ENCODE assay signal across 17 cellular contexts in the genomic region with DNA sequence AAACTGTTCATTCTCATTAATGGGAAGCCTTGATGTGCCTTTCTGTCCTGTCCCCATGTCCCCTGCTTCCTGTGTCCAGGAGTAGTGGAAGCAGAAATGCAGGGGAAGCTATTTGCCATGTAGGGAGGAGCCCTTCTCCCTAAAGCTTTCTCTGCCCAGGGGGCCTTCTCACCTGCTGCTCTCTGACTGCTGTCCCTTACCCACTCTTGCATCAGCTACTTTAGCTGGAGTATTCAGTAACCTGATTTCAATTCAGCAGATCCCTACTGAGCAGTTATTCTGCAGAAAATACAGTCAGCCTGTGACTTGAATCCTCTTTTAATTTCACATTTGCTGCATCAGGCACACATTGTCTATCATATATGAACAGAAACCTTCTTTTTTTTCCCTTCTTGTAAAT.
DNase-seq lines count a peak whose midpoint lies in the region; ATAC-seq and TF ChIP-seq lines count a peak whose summit lies in the region.
"Had no signal": no experiment of that assay in that cellular context is flagged by ENCODE, and none has a peak within 500 bp of the region (broad histone marks: within the 10 kb centered on the region; RNA-seq: fewer than 3 reads in every experiment).

No MANE protein-coding gene starts in this region.

- no peak overlapping the region for H3K4me3 ChIP-seq in fibroblast of the aortic adventitia (ENCODE audit: low read depth, low read length)
- H3K4me3 ChIP-seq: right atrium auricular region, uterus had no signal

- no peak overlapping the region for H3K4me3 Mint-ChIP-seq in stimulated activated memory B cell treated with anti-CD40 and anti-IgM and Interleukin-4, amounts not matched to agents 10 μg/mL and 1 μg/mL and 100 μg/mL, for 72 hours
- no peak overlapping the region for H3K4me3 Mint-ChIP-seq in activated CD8-positive, alpha-beta memory T cell treated with anti-CD3 and anti-CD28 coated beads, Interleukin-2, amount 10 ng/mL, durations not matched to agents 7 days and 5 days

- CTCF ChIA-PET in activated CD8-positive, alpha-beta memory T cell treated with anti-CD3 and anti-CD28 coated beads, Interleukin-2, amount 10 ng/mL, durations not matched to agents 7 days and 5 days (lab: Charles Lee) = interaction anchor here (1.2 kb wide), 1 partner anchor 9 kb away, joined by 4 read pairs; no protein-coding TSS in a partner anchor

- H3K9me3 Mint-ChIP-seq in stimulated activated memory B cell treated with anti-CD40 and anti-IgM and Interleukin-4, amounts not matched to agents 10 μg/mL and 1 μg/mL and 100 μg/mL, for 72 hours = no peaks in the 10 kb centered on the region
- H3K9me3 Mint-ChIP-seq in activated CD8-positive, alpha-beta memory T cell treated with anti-CD3 and anti-CD28 coated beads, Interleukin-2, amount 10 ng/mL, durations not matched to agents 7 days and 5 days (ENCODE audit: low read depth) = no peaks in the 10 kb centered on the region

- TF ChIP-seq CTCF in fibroblast of the aortic adventitia (IDR thresholded peaks at IDR 0.05; ENCODE audit: insufficient read depth, low read length) = no peak

- no peak for ATAC-seq in stimulated activated memory B cell treated with anti-CD40 and anti-IgM and Interleukin-4, amounts not matched to agents 10 μg/mL and 1 μg/mL and 100 μg/mL, for 72 hours
- ATAC-seq in SK-N-SH treated with all-trans-retinoic acid at 6 μM for 48 hours = no peak
- ATAC-seq in activated CD8-positive, alpha-beta memory T cell treated with anti-CD3 and anti-CD28 coated beads, Interleukin-2, amount 10 ng/mL, durations not matched to agents 7 days and 5 days = no peak

- peaks cover 7% of the 10 kb centered on the region for H3K36me3 Mint-ChIP-seq in stimulated activated memory B cell treated with anti-CD40 and anti-IgM and Interleukin-4, amounts not matched to agents 10 μg/mL and 1 μg/mL and 100 μg/mL, for 72 hours
- peaks cover 16% of the 10 kb centered on the region for H3K36me3 Mint-ChIP-seq in activated CD8-positive, alpha-beta memory T cell treated with anti-CD3 and anti-CD28 coated beads, Interleukin-2, amount 10 ng/mL, durations not matched to agents 7 days and 5 days

- H3K4me1 Mint-ChIP-seq in stimulated activated memory B cell treated with anti-CD40 and anti-IgM and Interleukin-4, amounts not matched to agents 10 μg/mL and 1 μg/mL and 100 μg/mL, for 72 hours = peaks cover 12% of the 10 kb centered on the region
- H3K4me1 Mint-ChIP-seq in activated CD8-positive, alpha-beta memory T cell treated with anti-CD3 and anti-CD28 coated beads, Interleukin-2, amount 10 ng/mL, durations not matched to agents 7 days and 5 days = peaks cover 33% of the 10 kb centered on the region

- no peaks in the 10 kb centered on the region for H3K27me3 Mint-ChIP-seq in stimulated activated memory B cell treated with anti-CD40 and anti-IgM and Interleukin-4, amounts not matched to agents 10 μg/mL and 1 μg/mL and 100 μg/mL, for 72 hours
- no peaks in the 10 kb centered on the region for H3K27me3 Mint-ChIP-seq in activated CD8-positive, alpha-beta memory T cell treated with anti-CD3 and anti-CD28 coated beads, Interleukin-2, amount 10 ng/mL, durations not matched to agents 7 days and 5 days

- peak; percentile 41 for DNase-seq in NCI-H1436 (lab: John Stamatoyannopoulos, UW)
- no peak for DNase-seq in NCI-H1436 treated with DMSO at 0.1 percent for 48 hours (lab: John Stamatoyannopoulos, UW)
- DNase-seq in NCI-H1417 treated with DMSO at 0.1 percent for 48 hours (lab: John Stamatoyannopoulos, UW) = peak; percentile 79
- peak; percentile 90 for DNase-seq in NCI-H69 (lab: John Stamatoyannopoulos, UW)
- peak; percentile 5 for DNase-seq in fibroblast of the aortic adventitia (ENCODE audit: low read depth)
- DNase-seq in activated CD8-positive, alpha-beta memory T cell treated with anti-CD3 and anti-CD28 coated beads, Interleukin-2, amount 10 ng/mL, durations not matched to agents 7 days and 5 days = no peak
- DNase-seq: activated CD4-positive, alpha-beta T cell treated with anti-CD3 and anti-CD28 coated beads, Interleukin-2, amount 50 U/mL, for 4 hours; C1 segment of cervical spinal cord; caudate nucleus; EL; hypothalamus; KBM-7; stimulated activated CD4-positive, alpha-beta T cell treated with anti-CD3 and anti-CD28 coated beads, Interleukin-15, amount 100 ng/mL, for 24 hours; uterus had no signal

- H3K27ac Mint-ChIP-seq in stimulated activated memory B cell treated with anti-CD40 and anti-IgM and Interleukin-4, amounts not matched to agents 10 μg/mL and 1 μg/mL and 100 μg/mL, for 72 hours = no peak overlapping the region
- no peak overlapping the region for H3K27ac Mint-ChIP-seq in activated CD8-positive, alpha-beta memory T cell treated with anti-CD3 and anti-CD28 coated beads, Interleukin-2, amount 10 ng/mL, durations not matched to agents 7 days and 5 days

TF ChIP-seq in SK-N-SH treated with all-trans-retinoic acid at 6 μM for 48 hours, 23 proteins besides CTCF, POLR2A, EP300 and RAD21:
- TF ChIP-seq ZC3H10 (CRISPR knock-in tag; IDR thresholded peaks at IDR 0.05) (no peak), SNAI2 (CRISPR knock-in tag; IDR thresholded peaks at IDR 0.05) (no peak), ZNF70 (CRISPR knock-in tag; IDR thresholded peaks at IDR 0.05) (no peak), TCF4 (CRISPR knock-in tag; IDR thresholded peaks at IDR 0.05; ENCODE audit: borderline replicate concordance) (no peak), ISL1 (CRISPR knock-in tag; IDR thresholded peaks at IDR 0.05) (no peak), PPARA (CRISPR knock-in tag; IDR thresholded peaks at IDR 0.05; ENCODE audit: borderline replicate concordance) (no peak), ARNTL (CRISPR knock-in tag; IDR thresholded peaks at IDR 0.05; ENCODE audit: borderline replicate concordance, low read depth) (no peak), TOX (CRISPR knock-in tag; IDR thresholded peaks at IDR 0.05; ENCODE audit: borderline replicate concordance) (no peak), CSDC2 (CRISPR knock-in tag; IDR thresholded peaks at IDR 0.05) (no peak), ZNF8 (CRISPR knock-in tag; IDR thresholded peaks at IDR 0.05) (no peak), RARB (CRISPR knock-in tag; IDR thresholded peaks at IDR 0.05) (no peak)
- TF ChIP-seq, protein P1, sequence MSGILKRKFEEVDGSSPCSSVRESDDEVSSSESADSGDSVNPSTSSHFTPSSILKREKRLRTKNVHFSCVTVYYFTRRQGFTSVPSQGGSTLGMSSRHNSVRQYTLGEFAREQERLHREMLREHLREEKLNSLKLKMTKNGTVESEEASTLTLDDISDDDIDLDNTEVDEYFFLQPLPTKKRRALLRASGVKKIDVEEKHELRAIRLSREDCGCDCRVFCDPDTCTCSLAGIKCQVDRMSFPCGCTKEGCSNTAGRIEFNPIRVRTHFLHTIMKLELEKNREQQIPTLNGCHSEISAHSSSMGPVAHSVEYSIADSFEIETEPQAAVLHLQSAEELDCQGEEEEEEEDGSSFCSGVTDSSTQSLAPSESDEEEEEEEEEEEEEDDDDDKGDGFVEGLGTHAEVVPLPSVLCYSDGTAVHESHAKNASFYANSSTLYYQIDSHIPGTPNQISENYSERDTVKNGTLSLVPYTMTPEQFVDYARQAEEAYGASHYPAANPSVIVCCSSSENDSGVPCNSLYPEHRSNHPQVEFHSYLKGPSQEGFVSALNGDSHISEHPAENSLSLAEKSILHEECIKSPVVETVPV (CRISPR knock-in tag; IDR thresholded peaks at IDR 0.05) = no peak
- TF ChIP-seq, protein P2, sequence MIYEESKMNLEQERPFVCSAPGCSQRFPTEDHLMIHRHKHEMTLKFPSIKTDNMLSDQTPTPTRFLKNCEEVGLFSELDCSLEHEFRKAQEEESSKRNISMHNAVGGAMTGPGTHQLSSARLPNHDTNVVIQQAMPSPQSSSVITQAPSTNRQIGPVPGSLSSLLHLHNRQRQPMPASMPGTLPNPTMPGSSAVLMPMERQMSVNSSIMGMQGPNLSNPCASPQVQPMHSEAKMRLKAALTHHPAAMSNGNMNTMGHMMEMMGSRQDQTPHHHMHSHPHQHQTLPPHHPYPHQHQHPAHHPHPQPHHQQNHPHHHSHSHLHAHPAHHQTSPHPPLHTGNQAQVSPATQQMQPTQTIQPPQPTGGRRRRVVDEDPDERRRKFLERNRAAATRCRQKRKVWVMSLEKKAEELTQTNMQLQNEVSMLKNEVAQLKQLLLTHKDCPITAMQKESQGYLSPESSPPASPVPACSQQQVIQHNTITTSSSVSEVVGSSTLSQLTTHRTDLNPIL (CRISPR knock-in tag; IDR thresholded peaks at IDR 0.05; ENCODE audit: low read depth) = no peak
- TF ChIP-seq, protein P3, sequence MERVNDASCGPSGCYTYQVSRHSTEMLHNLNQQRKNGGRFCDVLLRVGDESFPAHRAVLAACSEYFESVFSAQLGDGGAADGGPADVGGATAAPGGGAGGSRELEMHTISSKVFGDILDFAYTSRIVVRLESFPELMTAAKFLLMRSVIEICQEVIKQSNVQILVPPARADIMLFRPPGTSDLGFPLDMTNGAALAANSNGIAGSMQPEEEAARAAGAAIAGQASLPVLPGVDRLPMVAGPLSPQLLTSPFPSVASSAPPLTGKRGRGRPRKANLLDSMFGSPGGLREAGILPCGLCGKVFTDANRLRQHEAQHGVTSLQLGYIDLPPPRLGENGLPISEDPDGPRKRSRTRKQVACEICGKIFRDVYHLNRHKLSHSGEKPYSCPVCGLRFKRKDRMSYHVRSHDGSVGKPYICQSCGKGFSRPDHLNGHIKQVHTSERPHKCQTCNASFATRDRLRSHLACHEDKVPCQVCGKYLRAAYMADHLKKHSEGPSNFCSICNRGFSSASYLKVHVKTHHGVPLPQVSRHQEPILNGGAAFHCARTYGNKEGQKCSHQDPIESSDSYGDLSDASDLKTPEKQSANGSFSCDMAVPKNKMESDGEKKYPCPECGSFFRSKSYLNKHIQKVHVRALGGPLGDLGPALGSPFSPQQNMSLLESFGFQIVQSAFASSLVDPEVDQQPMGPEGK (CRISPR knock-in tag; IDR thresholded peaks at IDR 0.05; ENCODE audit: borderline replicate concordance) = no peak

Comparison
In these comparisons a context has a peak if more than half of its experiments do, and no peak if none do; other contexts are left out.
1. DNase-seq: peak in NCI-H1436 (single experiment), NCI-H1417 treated with DMSO at 0.1 percent for 48 hours (single experiment), NCI-H69 (single experiment) and fibroblast of the aortic adventitia (single experiment); none in NCI-H1436 treated with DMSO at 0.1 percent for 48 hours (single experiment) and activated CD8-positive, alpha-beta memory T cell treated with anti-CD3 and anti-CD28 coated beads, Interleukin-2, amount 10 ng/mL, durations not matched to agents 7 days and 5 days (single experiment).